9 cellular contexts compared by ENCODE assay signal in the genomic region with DNA sequence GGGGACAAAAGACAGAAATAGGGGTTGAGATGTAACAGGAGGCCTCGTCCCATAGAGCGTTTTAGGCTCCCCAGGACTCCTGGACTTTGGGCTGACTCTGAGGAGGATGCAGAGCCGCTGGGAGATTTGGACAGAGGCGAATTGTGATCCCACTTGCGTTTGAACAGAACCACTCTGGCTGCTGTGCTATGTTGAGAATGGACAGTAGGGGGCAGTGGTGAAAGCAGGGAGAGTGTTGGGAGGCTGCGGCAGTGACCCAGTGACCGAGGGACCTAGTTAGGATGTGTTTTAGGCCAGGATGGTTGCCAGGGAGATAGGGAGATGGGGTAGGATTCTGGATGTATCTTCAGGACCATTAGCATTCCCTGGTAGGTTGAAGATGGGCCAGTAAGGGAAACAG.
A peak's percentile ranks its signal among the peaks of the same experiment; 100 is the strongest.
DNase-seq lines count a peak whose midpoint lies in the region; ATAC-seq and TF ChIP-seq lines count a peak whose summit lies in the region.
"Had no signal": no experiment of that assay in that cellular context is flagged by ENCODE, and none has a peak within 500 bp of the region (broad histone marks: within the 10 kb centered on the region; RNA-seq: fewer than 3 reads in every experiment).

No MANE protein-coding gene starts in this region.

- peak; percentile 38 for TF ChIP-seq CTCF in activated CD8-positive, alpha-beta T cell treated with anti-CD3 and anti-CD28 coated beads for 36 hours (IDR thresholded peaks at IDR 0.05)
- TF ChIP-seq CTCF in endothelial cell (IDR thresholded peaks at IDR 0.05; ENCODE audit: unreplicated experiment), result peak; percentile 72
- no peak for TF ChIP-seq CTCF in coronary artery (IDR thresholded peaks at IDR 0.05)

- H3K4me1 Mint-ChIP-seq in activated CD8-positive, alpha-beta T cell treated with anti-CD3 and anti-CD28 coated beads for 36 hours (ENCODE audit: low read depth), result peaks cover 5% of the 10 kb centered on the region
- H3K4me1 Mint-ChIP-seq in activated CD8-positive, alpha-beta T cell treated with anti-CD3 and anti-CD28 coated beads, Interleukin-2, amount 10 ng/mL, durations not matched to agents 7 days and 5 days (ENCODE audit: low read depth), result no peaks in the 10 kb centered on the region
- H3K4me1 Mint-ChIP-seq in endothelial cell (ENCODE audit: unreplicated experiment), result no peaks in the 10 kb centered on the region
- H3K4me1 Mint-ChIP-seq: activated B cell treated with CpG ODN at 0.5 μM for 24 hours had no signal

- no peak for ATAC-seq in activated CD8-positive, alpha-beta T cell treated with anti-CD3 and anti-CD28 coated beads for 36 hours
- no peak for ATAC-seq in activated CD8-positive, alpha-beta T cell treated with anti-CD3 and anti-CD28 coated beads, Interleukin-2, amount 10 ng/mL, durations not matched to agents 7 days and 5 days
- no peak for ATAC-seq in HG02571 (IDR thresholded peaks at IDR 0.05; ENCODE audit: unreplicated experiment)

- H3K27me3 ChIP-seq in skeletal muscle tissue (ENCODE audit: control insufficient read depth in 3 of 3, insufficient read depth in 3 of 3, low read length in 3 of 3), result no peaks in the 10 kb centered on the region

- CTCF ChIA-PET in activated CD8-positive, alpha-beta T cell treated with anti-CD3 and anti-CD28 coated beads for 36 hours (lab: Charles Lee), result interaction anchor here (0.7 to 1.1 kb wide), 2 partner anchors 8 to 172 kb away, joined by 3 to 6 read pairs; no protein-coding TSS in a partner anchor
- CTCF ChIA-PET in activated CD8-positive, alpha-beta T cell treated with anti-CD3 and anti-CD28 coated beads, Interleukin-2, amount 10 ng/mL, durations not matched to agents 7 days and 5 days (lab: Charles Lee), result interaction anchor here (1.0 to 1.9 kb wide), 2 partner anchors 18 to 172 kb away, joined by 3 to 5 read pairs; no protein-coding TSS in a partner anchor

- no peaks in the 10 kb centered on the region for H3K27me3 Mint-ChIP-seq in activated CD8-positive, alpha-beta T cell treated with anti-CD3 and anti-CD28 coated beads for 36 hours
- H3K27me3 Mint-ChIP-seq in activated CD8-positive, alpha-beta T cell treated with anti-CD3 and anti-CD28 coated beads, Interleukin-2, amount 10 ng/mL, durations not matched to agents 7 days and 5 days (ENCODE audit: low read depth), result no peaks in the 10 kb centered on the region
- no peaks in the 10 kb centered on the region for H3K27me3 Mint-ChIP-seq in endothelial cell (ENCODE audit: unreplicated experiment)
- H3K27me3 Mint-ChIP-seq: activated B cell treated with CpG ODN at 0.5 μM for 24 hours had no signal

- H3K27ac ChIP-seq in skeletal muscle tissue (ENCODE audit: low read depth, low read length) (peak overlapping the region; percentile 57), coronary artery (peak overlapping the region in 1 of 2 donors; percentile 57)

- H3K4me3 ChIP-seq in skeletal muscle tissue (ENCODE audit: low read length in 3 of 3) (no peak overlapping the region), coronary artery (no peak overlapping the region)

- no peak overlapping the region for H3K27ac Mint-ChIP-seq in activated CD8-positive, alpha-beta T cell treated with anti-CD3 and anti-CD28 coated beads for 36 hours
- no peak overlapping the region for H3K27ac Mint-ChIP-seq in activated CD8-positive, alpha-beta T cell treated with anti-CD3 and anti-CD28 coated beads, Interleukin-2, amount 10 ng/mL, durations not matched to agents 7 days and 5 days
- no peak overlapping the region for H3K27ac Mint-ChIP-seq in endothelial cell (ENCODE audit: unreplicated experiment)
- H3K27ac Mint-ChIP-seq: activated B cell treated with CpG ODN at 0.5 μM for 24 hours had no signal

- no peaks in the 10 kb centered on the region for H3K36me3 Mint-ChIP-seq in activated CD8-positive, alpha-beta T cell treated with anti-CD3 and anti-CD28 coated beads for 36 hours (ENCODE audit: low read depth)
- no peaks in the 10 kb centered on the region for H3K36me3 Mint-ChIP-seq in activated CD8-positive, alpha-beta T cell treated with anti-CD3 and anti-CD28 coated beads, Interleukin-2, amount 10 ng/mL, durations not matched to agents 7 days and 5 days (ENCODE audit: low read depth)
- no peaks in the 10 kb centered on the region for H3K36me3 Mint-ChIP-seq in endothelial cell (ENCODE audit: low read depth, unreplicated experiment)

- intact Hi-C loops in activated CD8-positive, alpha-beta T cell treated with anti-CD3 and anti-CD28 coated beads for 36 hours (cut with micrococcal nuclease), result no loop called here

- H3K9me3 Mint-ChIP-seq in activated CD8-positive, alpha-beta T cell treated with anti-CD3 and anti-CD28 coated beads for 36 hours, result no peaks in the 10 kb centered on the region
- no peaks in the 10 kb centered on the region for H3K9me3 Mint-ChIP-seq in activated CD8-positive, alpha-beta T cell treated with anti-CD3 and anti-CD28 coated beads, Interleukin-2, amount 10 ng/mL, durations not matched to agents 7 days and 5 days (ENCODE audit: insufficient read depth)
- H3K9me3 Mint-ChIP-seq in endothelial cell (ENCODE audit: unreplicated experiment), result no peaks in the 10 kb centered on the region
- H3K9me3 Mint-ChIP-seq: activated B cell treated with CpG ODN at 0.5 μM for 24 hours had no signal

- no peak overlapping the region for H3K4me3 Mint-ChIP-seq in activated CD8-positive, alpha-beta T cell treated with anti-CD3 and anti-CD28 coated beads for 36 hours
- H3K4me3 Mint-ChIP-seq in activated CD8-positive, alpha-beta T cell treated with anti-CD3 and anti-CD28 coated beads, Interleukin-2, amount 10 ng/mL, durations not matched to agents 7 days and 5 days, result no peak overlapping the region
- no peak overlapping the region for H3K4me3 Mint-ChIP-seq in endothelial cell (ENCODE audit: unreplicated experiment)
- H3K4me3 Mint-ChIP-seq: activated B cell treated with CpG ODN at 0.5 μM for 24 hours had no signal

- peaks cover 13 to 16% (median 15%) of the 10 kb centered on the region in 3 donors for H3K4me1 ChIP-seq in skeletal muscle tissue (ENCODE audit: control insufficient read depth in 3 of 3, insufficient read depth in 3 of 3, low read length in 3 of 3)

- POLR2A ChIA-PET in activated CD8-positive, alpha-beta T cell treated with anti-CD3 and anti-CD28 coated beads for 36 hours (lab: Charles Lee), result no interaction called here
- POLR2A ChIA-PET in activated CD8-positive, alpha-beta T cell treated with anti-CD3 and anti-CD28 coated beads, Interleukin-2, amount 10 ng/mL, durations not matched to agents 7 days and 5 days (lab: Charles Lee), result no interaction called here

- DNase-seq in activated CD8-positive, alpha-beta T cell treated with anti-CD3 and anti-CD28 coated beads for 36 hours, result peak; percentile 15
- no peak for DNase-seq in activated CD8-positive, alpha-beta T cell treated with anti-CD3 and anti-CD28 coated beads, Interleukin-2, amount 10 ng/mL, durations not matched to agents 7 days and 5 days
- DNase-seq in NAMALWA (ENCODE audit: low spot score) (peak; percentile 15), endothelial cell (ENCODE audit: low spot score) (peak; percentile 68), epidermal melanocyte (ENCODE audit: insufficient read length, low spot score) (no peak), coronary artery (ENCODE audit: low spot score) (no peak)
- DNase-seq: activated B cell treated with CpG ODN at 0.5 μM for 24 hours had no signal

- H3K9ac ChIP-seq in skeletal muscle tissue (ENCODE audit: low read depth in 1 of 3, low read length in 3 of 3), result no peak overlapping the region

- H3K36me3 ChIP-seq in skeletal muscle tissue (ENCODE audit: control insufficient read depth in 3 of 3, insufficient read depth in 3 of 3, low read length in 3 of 3), result no peaks in the 10 kb centered on the region

- H3K9me3 ChIP-seq in skeletal muscle tissue (ENCODE audit: control insufficient read depth in 3 of 3, low read length in 3 of 3), result no peaks in the 10 kb centered on the region

Comparison
In these comparisons a context has a peak if more than half of its experiments do, and no peak if none do; other contexts are left out.
1. DNase-seq: peak in activated CD8-positive, alpha-beta T cell treated with anti-CD3 and anti-CD28 coated beads for 36 hours (single experiment), NAMALWA (single experiment) and endothelial cell (single experiment); none in activated CD8-positive, alpha-beta T cell treated with anti-CD3 and anti-CD28 coated beads, Interleukin-2, amount 10 ng/mL, durations not matched to agents 7 days and 5 days (single experiment), epidermal melanocyte (single experiment) and coronary artery (single experiment).